ENCODE assay signal across 19 cellular contexts in genomic region chr6:170205126-170205525, GRCh38.
"Had no signal": no experiment of that assay in that cellular context is flagged by ENCODE, and none has a peak within 500 bp of the region (broad histone marks: within the 10 kb centered on the region; RNA-seq: fewer than 3 reads in every experiment).

No MANE protein-coding gene starts in this region.

- H3K27me3 ChIP-seq: body of pancreas, neural progenitor cell, ovary, SJSA1, thyroid gland had no signal

- H3K27ac Mint-ChIP-seq: activated CD4-positive, alpha-beta memory T cell treated with anti-CD3 and anti-CD28 coated beads for 36 hours; activated T-helper 17 cell treated with anti-CD3 and anti-CD28 coated beads, Interleukin-2, amount 50 U/mL, for 72 hours; memory B cell; naive thymus-derived CD4-positive, alpha-beta T cell; neural progenitor cell; T-helper 1 cell treated with Interleukin-12 subunit alpha and Interleukin-12 subunit beta and Interleukin-4 antibody, amounts not matched to agents 30 μg/mL and 1 μg/mL, for 36 hours had no signal

- H3K36me3 Mint-ChIP-seq: memory B cell, neural progenitor cell had no signal

- H3K9me3 ChIP-seq: body of pancreas, mucosa of descending colon, ovary, sigmoid colon, SJSA1, thyroid gland had no signal

- H3K4me1 ChIP-seq: body of pancreas, SJSA1, thyroid gland had no signal

- H3K4me3 ChIP-seq: body of pancreas, dorsolateral prefrontal cortex, mucosa of descending colon, neural progenitor cell, ovary, sigmoid colon, SJSA1, thyroid gland had no signal

- H3K36me3 ChIP-seq: neural progenitor cell, ovary, sigmoid colon, SJSA1, thyroid gland had no signal

- H3K4me3 Mint-ChIP-seq: activated CD4-positive, alpha-beta memory T cell treated with anti-CD3 and anti-CD28 coated beads for 36 hours; activated T-helper 17 cell treated with anti-CD3 and anti-CD28 coated beads, Interleukin-2, amount 50 U/mL, for 72 hours; memory B cell; naive thymus-derived CD4-positive, alpha-beta T cell; neural progenitor cell; T-helper 1 cell treated with Interleukin-12 subunit alpha and Interleukin-12 subunit beta and Interleukin-4 antibody, amounts not matched to agents 30 μg/mL and 1 μg/mL, for 36 hours had no signal

- H3K27me3 Mint-ChIP-seq: activated CD4-positive, alpha-beta memory T cell treated with anti-CD3 and anti-CD28 coated beads for 36 hours had no signal

- ATAC-seq: activated T-helper 17 cell treated with anti-CD3 and anti-CD28 coated beads, Interleukin-2, amount 50 U/mL, for 72 hours; body of pancreas; mucosa of descending colon; naive thymus-derived CD4-positive, alpha-beta T cell had no signal

- H3K4me1 Mint-ChIP-seq: activated T-helper 17 cell treated with anti-CD3 and anti-CD28 coated beads, Interleukin-2, amount 50 U/mL, for 72 hours; memory B cell; naive thymus-derived CD4-positive, alpha-beta T cell had no signal

- H3K27ac ChIP-seq: body of pancreas, dorsolateral prefrontal cortex, neural progenitor cell, ovary, sigmoid colon, SJSA1, thyroid gland had no signal

- DNase-seq: activated CD4-positive, alpha-beta memory T cell treated with anti-CD3 and anti-CD28 coated beads for 36 hours; activated naive CD4-positive, alpha-beta T cell; caudate nucleus; foreskin melanocyte; hypothalamus; mucosa of descending colon; ovary; stimulated activated CD8-positive, alpha-beta memory T cell treated with anti-CD3 and anti-CD28 coated beads, Interleukin-4, amount 100 ng/mL, for 48 hours; stimulated activated naive CD4-positive, alpha-beta T cell; thyroid gland had no signal
